11 cellular contexts compared by ENCODE assay signal in the genomic region with DNA sequence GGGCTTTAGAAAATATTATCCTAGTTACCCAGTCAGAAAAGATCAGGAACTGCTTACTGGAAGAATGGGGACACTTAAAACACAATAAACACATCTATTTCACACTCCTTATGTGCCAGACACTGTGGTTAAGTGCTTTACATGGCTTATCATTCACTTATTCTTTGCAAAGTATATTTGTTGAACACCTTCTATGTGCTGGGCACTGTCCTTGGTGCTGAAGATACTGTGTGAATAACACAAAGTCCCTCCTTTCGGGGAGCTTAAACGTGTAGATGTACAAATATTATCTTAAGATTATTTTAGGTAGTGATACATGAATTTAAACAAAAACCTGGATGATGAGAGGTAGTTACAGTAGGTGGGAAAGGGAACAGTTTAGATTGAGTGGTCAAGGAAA.
DNase-seq lines count a peak whose midpoint lies in the region; ATAC-seq, FAIRE-seq and TF ChIP-seq lines count a peak whose summit lies in the region.
"Had no signal": no experiment of that assay in that cellular context is flagged by ENCODE, and none has a peak within 500 bp of the region (broad histone marks: within the 10 kb centered on the region; RNA-seq: fewer than 3 reads in every experiment).

No MANE protein-coding gene starts in this region.

- peaks cover 3% of the 10 kb centered on the region for H3K27me3 Mint-ChIP-seq in activated naive CD8-positive, alpha-beta T cell treated with anti-CD3 and anti-CD28 coated beads, Interleukin-2, amount 50 U/mL, for 24 hours

- no peak for ATAC-seq in HCT116
- no peak for ATAC-seq in activated naive CD8-positive, alpha-beta T cell treated with anti-CD3 and anti-CD28 coated beads, Interleukin-2, amount 50 U/mL, for 24 hours
- ATAC-seq in Right ventricle myocardium inferior: no peak

- peaks cover 7% of the 10 kb centered on the region for H3K9me3 Mint-ChIP-seq in activated naive CD8-positive, alpha-beta T cell treated with anti-CD3 and anti-CD28 coated beads, Interleukin-2, amount 50 U/mL, for 24 hours

- H4K20me1 ChIP-seq in HCT116 (ENCODE audit: insufficient read depth): no peaks in the 10 kb centered on the region

- H3K9ac ChIP-seq in HCT116 (ENCODE audit: low read length) (no peak overlapping the region), SK-N-MC (ENCODE audit: insufficient read length) (no peak overlapping the region), kidney (ENCODE audit: low read length in 2 of 2) (no peak overlapping the region)

- H3K4me3 Mint-ChIP-seq in activated naive CD8-positive, alpha-beta T cell treated with anti-CD3 and anti-CD28 coated beads, Interleukin-2, amount 50 U/mL, for 24 hours: no peak overlapping the region

- POLR2A ChIA-PET in AG04450 (lab: Yijun Ruan, JAX): no interaction called here
- POLR2A ChIA-PET in HCT116 (lab: Charles Lee): no interaction called here

- no peak overlapping the region for H3K27ac ChIP-seq in AG04450 (ENCODE audit: low read depth, low read length)
- no peak overlapping the region for H3K27ac ChIP-seq in HCT116 (ENCODE audit: low read depth, low read length)
- H3K27ac ChIP-seq in SK-N-MC: no peak overlapping the region
- no peak overlapping the region for H3K27ac ChIP-seq in kidney (ENCODE audit: low read depth in 2 of 2, low read length in 2 of 2)

- H3K27me3 ChIP-seq in AG04450 (ENCODE audit: control insufficient read depth, insufficient read depth, low read length) (peaks cover 10% of the 10 kb centered on the region), HCT116 (ENCODE audit: insufficient read depth, low read length) (no peaks in the 10 kb centered on the region)

- intact Hi-C loops in HCT116 (cut with micrococcal nuclease) (loop anchor here (10.0 kb wide), 1 partner anchor 882 kb away; no protein-coding TSS in a partner anchor), kidney (cut with DNase I) (no loop called here), Right ventricle myocardium inferior (cut with DNase I) (no loop called here)

- H3K4me3 ChIP-seq in AG04450 (ENCODE audit: low read depth, low read length) (no peak overlapping the region), HCT116 (replicated peaks in 1 of 2; ENCODE audit: low read depth in 1 of 2, low read length in 2 of 2) (no peak overlapping the region), SK-N-MC (no peak overlapping the region), fibroblast of mammary gland (ENCODE audit: control insufficient read depth, low read depth, low read length) (no peak overlapping the region), kidney (ENCODE audit: low read length in 2 of 2) (no peak overlapping the region)

- H3K79me2 ChIP-seq in HCT116 (ENCODE audit: insufficient read depth, low read length): no peaks in the 10 kb centered on the region

- no peak for TF ChIP-seq RAD21 in HCT116 (IDR thresholded peaks at IDR 0.05; ENCODE audit: low read depth)

- H3K9me3 ChIP-seq in AG04450 (ENCODE audit: control insufficient read depth, insufficient read depth, low read length) (no peaks in the 10 kb centered on the region), HCT116 (ENCODE audit: control insufficient read depth in 1 of 2, insufficient read depth in 1 of 2, low read depth in 1 of 2, low read length in 2 of 2) (no peaks in the 10 kb centered on the region), SK-N-MC (ENCODE audit: low read depth, low read length) (no peaks in the 10 kb centered on the region), kidney (ENCODE audit: control insufficient read depth in 1 of 2, low read length in 2 of 2) (peaks cover 0 to 4% of the 10 kb centered on the region in 2 donors)

- TF ChIP-seq CTCF in AG04450 (IDR thresholded peaks at IDR 0.05; ENCODE audit: low read depth, low read length) (no peak), HCT116 (IDR thresholded peaks at IDR 0.05 in 2 of 3, conservative IDR thresholded peaks at IDR 0.05 in 1 of 3; ENCODE audit: borderline replicate concordance in 1 of 3, insufficient read depth in 1 of 3, low read depth in 2 of 3, low read length in 2 of 3) (no peak), fibroblast of mammary gland (conservative IDR thresholded peaks at IDR 0.05; ENCODE audit: control insufficient read depth, insufficient read depth, low read depth, low read length) (no peak), kidney (IDR thresholded peaks at IDR 0.05; ENCODE audit: borderline replicate concordance, extremely low read depth, insufficient read depth) (no peak)

- DNase-seq in AG04450 (ENCODE audit: low read depth, low spot score) (peak; percentile 10), HCT116 (ENCODE audit: low read depth, low spot score) (no peak), SK-N-MC (ENCODE audit: low read depth, low spot score) (peak; percentile 20), fibroblast of mammary gland (ENCODE audit: low read depth) (peak; percentile 61), kidney (no peak), Right ventricle myocardium inferior (ENCODE audit: missing footprints) (no peak), NCI-H1417 treated with DMSO at 0.1 percent for 48 hours (lab: John Stamatoyannopoulos, UW) (no peak)
- no peak for DNase-seq in activated naive CD8-positive, alpha-beta T cell treated with anti-CD3 and anti-CD28 coated beads, Interleukin-2, amount 50 U/mL, for 24 hours
- DNase-seq: head of caudate nucleus, small intestine, T-helper 1 cell had no signal

- CTCF ChIA-PET in AG04450 (lab: Charles Lee): no interaction called here
- CTCF ChIA-PET in HCT116 (lab: Charles Lee): no interaction called here

- no TSS peak for BruUV-seq in HCT116 (replicated peaks; lab: Mats Ljungman, UMichigan)

- H3K4me1 ChIP-seq in HCT116 (ENCODE audit: control insufficient read depth in 1 of 2, insufficient read depth in 2 of 2, low read length in 2 of 2) (peaks cover 0 to 24% of the 10 kb centered on the region in 2 experiments; a peak in 2 of 4 replicates), kidney (ENCODE audit: control insufficient read depth in 1 of 2, insufficient read depth in 1 of 2, low read depth in 1 of 2, low read length in 2 of 2) (no peaks in the 10 kb centered on the region)

- RAD21 ChIA-PET in HCT116 (lab: Charles Lee; ENCODE audit: low non-redundant PET in 1 of 2, low total read pairs in 2 of 2, uncharacterized antibody in 2 of 2, unreplicated experiment in 2 of 2): no interaction called here

- no peak for FAIRE-seq in kidney (lab: Jason Lieb, UNC)
- FAIRE-seq: small intestine had no signal

- H2AFZ ChIP-seq in HCT116 (ENCODE audit: low read depth, low read length, poor library complexity, severe bottlenecking): no peak overlapping the region

- H3K9me2 ChIP-seq in HCT116 (ENCODE audit: insufficient read depth): no peaks in the 10 kb centered on the region

- TF ChIP-seq POLR2A in HCT116 (IDR thresholded peaks at IDR 0.05; ENCODE audit: borderline replicate concordance, extremely low read depth, insufficient read depth, insufficient read length): no peak

- no peaks in the 10 kb centered on the region for H3K4me1 Mint-ChIP-seq in activated naive CD8-positive, alpha-beta T cell treated with anti-CD3 and anti-CD28 coated beads, Interleukin-2, amount 50 U/mL, for 24 hours

- H3K36me3 ChIP-seq in HCT116 (ENCODE audit: control insufficient read depth in 1 of 2, insufficient read depth in 2 of 2, low read length in 2 of 2): no peaks in the 10 kb centered on the region
- H3K36me3 ChIP-seq in SK-N-MC (ENCODE audit: insufficient read depth, low read length): no peaks in the 10 kb centered on the region
- no peaks in the 10 kb centered on the region for H3K36me3 ChIP-seq in kidney (ENCODE audit: control insufficient read depth in 1 of 2, insufficient read depth in 2 of 2, low read length in 2 of 2)

- H3K4me2 ChIP-seq in HCT116 (ENCODE audit: low read length): no peak overlapping the region

- no peak overlapping the region for H3K27ac Mint-ChIP-seq in activated naive CD8-positive, alpha-beta T cell treated with anti-CD3 and anti-CD28 coated beads, Interleukin-2, amount 50 U/mL, for 24 hours

- H3K36me3 Mint-ChIP-seq in activated naive CD8-positive, alpha-beta T cell treated with anti-CD3 and anti-CD28 coated beads, Interleukin-2, amount 50 U/mL, for 24 hours (ENCODE audit: low read depth): no peaks in the 10 kb centered on the region

TF ChIP-seq in HCT116, 20 proteins besides CTCF, POLR2A, EP300 and RAD21:
- no peak for TF ChIP-seq ZNF274 (IDR thresholded peaks at IDR 0.05; ENCODE audit: low read depth, low read length)
- TF ChIP-seq, protein P1, sequence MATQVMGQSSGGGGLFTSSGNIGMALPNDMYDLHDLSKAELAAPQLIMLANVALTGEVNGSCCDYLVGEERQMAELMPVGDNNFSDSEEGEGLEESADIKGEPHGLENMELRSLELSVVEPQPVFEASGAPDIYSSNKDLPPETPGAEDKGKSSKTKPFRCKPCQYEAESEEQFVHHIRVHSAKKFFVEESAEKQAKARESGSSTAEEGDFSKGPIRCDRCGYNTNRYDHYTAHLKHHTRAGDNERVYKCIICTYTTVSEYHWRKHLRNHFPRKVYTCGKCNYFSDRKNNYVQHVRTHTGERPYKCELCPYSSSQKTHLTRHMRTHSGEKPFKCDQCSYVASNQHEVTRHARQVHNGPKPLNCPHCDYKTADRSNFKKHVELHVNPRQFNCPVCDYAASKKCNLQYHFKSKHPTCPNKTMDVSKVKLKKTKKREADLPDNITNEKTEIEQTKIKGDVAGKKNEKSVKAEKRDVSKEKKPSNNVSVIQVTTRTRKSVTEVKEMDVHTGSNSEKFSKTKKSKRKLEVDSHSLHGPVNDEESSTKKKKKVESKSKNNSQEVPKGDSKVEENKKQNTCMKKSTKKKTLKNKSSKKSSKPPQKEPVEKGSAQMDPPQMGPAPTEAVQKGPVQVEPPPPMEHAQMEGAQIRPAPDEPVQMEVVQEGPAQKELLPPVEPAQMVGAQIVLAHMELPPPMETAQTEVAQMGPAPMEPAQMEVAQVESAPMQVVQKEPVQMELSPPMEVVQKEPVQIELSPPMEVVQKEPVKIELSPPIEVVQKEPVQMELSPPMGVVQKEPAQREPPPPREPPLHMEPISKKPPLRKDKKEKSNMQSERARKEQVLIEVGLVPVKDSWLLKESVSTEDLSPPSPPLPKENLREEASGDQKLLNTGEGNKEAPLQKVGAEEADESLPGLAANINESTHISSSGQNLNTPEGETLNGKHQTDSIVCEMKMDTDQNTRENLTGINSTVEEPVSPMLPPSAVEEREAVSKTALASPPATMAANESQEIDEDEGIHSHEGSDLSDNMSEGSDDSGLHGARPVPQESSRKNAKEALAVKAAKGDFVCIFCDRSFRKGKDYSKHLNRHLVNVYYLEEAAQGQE (IDR thresholded peaks at IDR 0.05; ENCODE audit: low read depth): peak; percentile 87

Comparison
In these comparisons a context has a peak if more than half of its experiments do, and no peak if none do; other contexts are left out.
1. DNase-seq: peak in AG04450 (single experiment), SK-N-MC (single experiment) and fibroblast of mammary gland (single experiment); none in HCT116 (single experiment), activated naive CD8-positive, alpha-beta T cell treated with anti-CD3 and anti-CD28 coated beads, Interleukin-2, amount 50 U/mL, for 24 hours (single experiment), kidney (single experiment), Right ventricle myocardium inferior (single experiment) and NCI-H1417 treated with DMSO at 0.1 percent for 48 hours (single experiment).